Comparison of ENCODE assay signal across 12 cellular contexts in genomic region chr14:101854366-101854765, GRCh38.
A peak's percentile ranks its signal among the peaks of the same experiment; 100 is the strongest.
DNase-seq lines count a peak whose midpoint lies in the region; ATAC-seq and TF ChIP-seq lines count a peak whose summit lies in the region.
"Had no signal": no experiment of that assay in that cellular context is flagged by ENCODE, and none has a peak within 500 bp of the region (broad histone marks: within the 10 kb centered on the region; RNA-seq: fewer than 3 reads in every experiment).

No MANE protein-coding gene starts in this region.

- CTCF ChIA-PET in CD4-positive, alpha-beta T cell (lab: Charles Lee), result interaction anchor here (1.3 to 2.4 kb wide), 3 partner anchors 9 to 147 kb away, joined by 4 to 5 read pairs (median 4); no protein-coding TSS in a partner anchor

- H3K36me3 ChIP-seq in lower lobe of right lung (peaks cover 17% of the 10 kb centered on the region), ascending aorta (peaks cover 7 to 10% of the 10 kb centered on the region in 2 donors)

- H3K27me3 Mint-ChIP-seq in CD4-positive, alpha-beta T cell, result no peaks in the 10 kb centered on the region
- H3K27me3 Mint-ChIP-seq in activated T-helper 1 cell treated with anti-CD3 and anti-CD28 coated beads, Interleukin-12 subunit alpha, Interleukin-12 subunit beta, Interleukin-2, Interleukin-4 antibody, amounts not matched to agents 30 ng/mL and 10 ng/mL and 1 ng/mL, durations not matched to agents 14 hours and 24 hours and 36 hours (ENCODE audit: insufficient read depth), result no peaks in the 10 kb centered on the region

- peaks cover 55% of the 10 kb centered on the region for H3K36me3 Mint-ChIP-seq in CD4-positive, alpha-beta T cell (ENCODE audit: low read depth)
- H3K36me3 Mint-ChIP-seq in activated T-helper 1 cell treated with anti-CD3 and anti-CD28 coated beads, Interleukin-12 subunit alpha, Interleukin-12 subunit beta, Interleukin-2, Interleukin-4 antibody, amounts not matched to agents 30 ng/mL and 10 ng/mL and 1 ng/mL, durations not matched to agents 14 hours and 24 hours and 36 hours (ENCODE audit: low read depth), result peaks cover 19% of the 10 kb centered on the region

- H3K4me1 Mint-ChIP-seq in CD4-positive, alpha-beta T cell (ENCODE audit: low read depth), result peaks cover 93% of the 10 kb centered on the region
- H3K4me1 Mint-ChIP-seq in activated T-helper 1 cell treated with anti-CD3 and anti-CD28 coated beads, Interleukin-12 subunit alpha, Interleukin-12 subunit beta, Interleukin-2, Interleukin-4 antibody, amounts not matched to agents 30 ng/mL and 10 ng/mL and 1 ng/mL, durations not matched to agents 14 hours and 24 hours and 36 hours (ENCODE audit: low read depth), result peaks cover 69% of the 10 kb centered on the region

- ATAC-seq in CD4-positive, alpha-beta T cell (ENCODE audit: poor library complexity), result peak; percentile 87
- peak; percentile 43 to 52 for ATAC-seq in lower lobe of right lung
- ATAC-seq: HCT116 had no signal

- H3K4me3 ChIP-seq in Jurkat, Clone E6-1 (ENCODE audit: low read length), result no peak overlapping the region
- H3K4me3 ChIP-seq in lower lobe of right lung (no peak overlapping the region), ascending aorta (no peak overlapping the region)
- H3K4me3 ChIP-seq: SJSA1 had no signal

- intact Hi-C loops in CD4-positive, alpha-beta T cell (cut with DNase I, micrococcal nuclease), result loop anchor here in 1 of 2 experiments (2.0 kb wide), 1 partner anchor 20 kb away; no protein-coding TSS in a partner anchor
- intact Hi-C loops in activated T-helper 1 cell treated with anti-CD3 and anti-CD28 coated beads, Interleukin-12 subunit alpha, Interleukin-12 subunit beta, Interleukin-2, Interleukin-4 antibody, amounts not matched to agents 30 ng/mL and 10 ng/mL and 1 ng/mL, durations not matched to agents 14 hours and 24 hours and 36 hours (cut with micrococcal nuclease), result no loop called here
- intact Hi-C loops in lower lobe of right lung (cut with DNase I) (no loop called here), ascending aorta (cut with DNase I) (no loop called here)

- no peak for TF ChIP-seq CTCF in CD4-positive, alpha-beta T cell (IDR thresholded peaks at IDR 0.05)
- TF ChIP-seq CTCF in lower lobe of right lung (IDR thresholded peaks at IDR 0.05) (no peak), GM13976 (IDR thresholded peaks at IDR 0.05; ENCODE audit: borderline replicate concordance, control extremely low read depth, extremely low read depth, insufficient read depth, missing control alignments) (no peak), ascending aorta (IDR thresholded peaks at IDR 0.05) (no peak)

- DNase-seq in CD4-positive, alpha-beta T cell, result peak in 1 of 10 experiments; percentile 24
- peak; percentile 46 for DNase-seq in Jurkat, Clone E6-1 (ENCODE audit: low read depth, low spot score)
- DNase-seq in activated T-helper 1 cell treated with anti-CD3 and anti-CD28 coated beads, Interleukin-12 subunit alpha, Interleukin-12 subunit beta, Interleukin-2, Interleukin-4 antibody, amounts not matched to agents 30 ng/mL and 10 ng/mL and 1 ng/mL, durations not matched to agents 14 hours and 24 hours and 36 hours (ENCODE audit: low spot score), result no peak
- DNase-seq in lower lobe of right lung, result peak; percentile 74
- no peak for DNase-seq in Ammon's horn (ENCODE audit: low spot score)
- DNase-seq in GM13976 (ENCODE audit: low spot score), result no peak
- DNase-seq in ascending aorta (ENCODE audit: low spot score in 2 of 2), result no peak
- DNase-seq in OCI-M1 (lab: John Stamatoyannopoulos, UW), result no peak
- DNase-seq: hippocampal formation, NCI-H2081 treated with DMSO at 0.1 percent for 48 hours had no signal

- H3K4me1 ChIP-seq in lower lobe of right lung (peaks cover 72% of the 10 kb centered on the region), ascending aorta (no peaks in the 10 kb centered on the region)
- H3K4me1 ChIP-seq: SJSA1 had no signal

- no peaks in the 10 kb centered on the region for H3K9me3 Mint-ChIP-seq in CD4-positive, alpha-beta T cell
- H3K9me3 Mint-ChIP-seq in activated T-helper 1 cell treated with anti-CD3 and anti-CD28 coated beads, Interleukin-12 subunit alpha, Interleukin-12 subunit beta, Interleukin-2, Interleukin-4 antibody, amounts not matched to agents 30 ng/mL and 10 ng/mL and 1 ng/mL, durations not matched to agents 14 hours and 24 hours and 36 hours, result no peaks in the 10 kb centered on the region

- in situ Hi-C loops in GM13976 (cut with MboI; ENCODE audit: low sequenced_read_pairs, unreplicated experiment), result no loop called here

- no peaks in the 10 kb centered on the region for H3K9me3 ChIP-seq in CD4-positive, alpha-beta T cell (ENCODE audit: control insufficient read depth, low read length)
- H3K9me3 ChIP-seq in lower lobe of right lung (no peaks in the 10 kb centered on the region), ascending aorta (no peaks in the 10 kb centered on the region)
- H3K9me3 ChIP-seq: SJSA1 had no signal

- H3K27ac ChIP-seq in CD4-positive, alpha-beta T cell (ENCODE audit: low read depth, low read length), result no peak overlapping the region
- H3K27ac ChIP-seq in lower lobe of right lung (peak overlapping the region; percentile 47), ascending aorta (no peak overlapping the region)
- H3K27ac ChIP-seq: SJSA1 had no signal

- POLR2A ChIA-PET in CD4-positive, alpha-beta T cell (lab: Charles Lee), result interaction anchor here (0.6 to 2.3 kb wide), 15 partner anchors 9 to 149 kb away, joined by 3 to 18 read pairs (median 4); no protein-coding TSS in a partner anchor

- H3K27ac Mint-ChIP-seq in CD4-positive, alpha-beta T cell, result peak overlapping the region; percentile 73
- peak overlapping the region; percentile 54 for H3K27ac Mint-ChIP-seq in activated T-helper 1 cell treated with anti-CD3 and anti-CD28 coated beads, Interleukin-12 subunit alpha, Interleukin-12 subunit beta, Interleukin-2, Interleukin-4 antibody, amounts not matched to agents 30 ng/mL and 10 ng/mL and 1 ng/mL, durations not matched to agents 14 hours and 24 hours and 36 hours

- no peaks in the 10 kb centered on the region for H3K27me3 ChIP-seq in CD4-positive, alpha-beta T cell (ENCODE audit: control insufficient read depth, insufficient read depth, low read length)
- H3K27me3 ChIP-seq in lower lobe of right lung (ENCODE audit: low read depth) (no peaks in the 10 kb centered on the region), ascending aorta (no peaks in the 10 kb centered on the region)
- H3K27me3 ChIP-seq: SJSA1 had no signal

- H3K4me3 Mint-ChIP-seq in CD4-positive, alpha-beta T cell, result peak overlapping the region; percentile 7
- H3K4me3 Mint-ChIP-seq in activated T-helper 1 cell treated with anti-CD3 and anti-CD28 coated beads, Interleukin-12 subunit alpha, Interleukin-12 subunit beta, Interleukin-2, Interleukin-4 antibody, amounts not matched to agents 30 ng/mL and 10 ng/mL and 1 ng/mL, durations not matched to agents 14 hours and 24 hours and 36 hours, result peak overlapping the region; percentile 3

Comparison
In these comparisons a context has a peak if more than half of its experiments do, and no peak if none do; other contexts are left out.
1. DNase-seq: peak in Jurkat, Clone E6-1 (single experiment) and lower lobe of right lung (single experiment); none in activated T-helper 1 cell treated with anti-CD3 and anti-CD28 coated beads, Interleukin-12 subunit alpha, Interleukin-12 subunit beta, Interleukin-2, Interleukin-4 antibody, amounts not matched to agents 30 ng/mL and 10 ng/mL and 1 ng/mL, durations not matched to agents 14 hours and 24 hours and 36 hours (single experiment), Ammon's horn (single experiment), GM13976 (single experiment), ascending aorta (0 of 2) and OCI-M1 (single experiment).